In genomic region chr1:12015001-12015491, GRCh38 we compare ENCODE assay signal across 16 cellular contexts. TPM values are rescaled to one million over a fixed set of nuclear protein-coding genes. Genes with fewer than 3 reads are reported as not detected.
DNase-seq lines count a peak whose midpoint lies in the region; ATAC-seq and TF ChIP-seq lines count a peak whose summit lies in the region.
"Had no signal": no experiment of that assay in that cellular context is flagged by ENCODE, and none has a peak within 500 bp of the region (broad histone marks: within the 10 kb centered on the region; RNA-seq: fewer than 3 reads in every experiment).

No MANE protein-coding gene starts in this region.

- peaks cover 38% of the 10 kb centered on the region for H3K4me1 Mint-ChIP-seq in T-helper 1 cell treated with Interleukin-12 subunit alpha and Interleukin-12 subunit beta and Interleukin-4 antibody, amounts not matched to agents 30 μg/mL and 1 μg/mL, for 36 hours (ENCODE audit: low read depth)
- H3K4me1 Mint-ChIP-seq in effector memory CD8-positive, alpha-beta T cell (ENCODE audit: low read depth in 2 of 2), result peaks cover 4 to 9% of the 10 kb centered on the region in 2 donors

- no peaks in the 10 kb centered on the region for H3K9me3 ChIP-seq in parathyroid adenoma (ENCODE audit: control insufficient read depth, low read length)
- H3K9me3 ChIP-seq: tibial nerve had no signal

- H3K4me1 ChIP-seq in parathyroid adenoma, result peaks cover 13% of the 10 kb centered on the region

- H3K27me3 ChIP-seq in parathyroid adenoma (ENCODE audit: control insufficient read depth, insufficient read depth, low read length), result no peaks in the 10 kb centered on the region
- H3K27me3 ChIP-seq: tibial nerve had no signal

- H3K27ac ChIP-seq in parathyroid adenoma, result peak overlapping the region; percentile 78
- H3K27ac ChIP-seq in substantia nigra (ENCODE audit: low read depth, low read length, poor library complexity, severe bottlenecking), result no peak overlapping the region

- no peak for DNase-seq in T-helper 1 cell
- peak; percentile 78 for DNase-seq in M059J (ENCODE audit: low read depth)
- no peak for DNase-seq in effector memory CD8-positive, alpha-beta T cell
- DNase-seq in DMS79 (lab: John Stamatoyannopoulos, UW), result no peak
- DNase-seq in SK-N-DZ (ENCODE audit: low spot score), result no peak
- DNase-seq in substantia nigra (lab: John Stamatoyannopoulos, UW), result no peak
- DNase-seq: 8988T; activated CD4-positive, CD25-positive, alpha-beta regulatory T cell; activated naive CD4-positive, alpha-beta T cell; cerebellar nuclear complex; NCI-H1048; NCI-H345 had no signal

- no peak overlapping the region for H2AFZ ChIP-seq in parathyroid adenoma

- peak overlapping the region; percentile 28 for H3K4me2 ChIP-seq in parathyroid adenoma (ENCODE audit: low read length)

- no peaks in the 10 kb centered on the region for H3K9me3 Mint-ChIP-seq in T-helper 1 cell treated with Interleukin-12 subunit alpha and Interleukin-12 subunit beta and Interleukin-4 antibody, amounts not matched to agents 30 μg/mL and 1 μg/mL, for 36 hours
- H3K9me3 Mint-ChIP-seq in effector memory CD8-positive, alpha-beta T cell, result no peaks in the 10 kb centered on the region

- H3K4me3 ChIP-seq in parathyroid adenoma (ENCODE audit: low read depth, low read length), result peak overlapping the region; percentile 29
- H3K4me3 ChIP-seq: tibial nerve had no signal

- H3K36me3 ChIP-seq in parathyroid adenoma (ENCODE audit: control insufficient read depth, insufficient read depth, low read length), result no peaks in the 10 kb centered on the region

- H3K4me3 Mint-ChIP-seq in T-helper 1 cell treated with Interleukin-12 subunit alpha and Interleukin-12 subunit beta and Interleukin-4 antibody, amounts not matched to agents 30 μg/mL and 1 μg/mL, for 36 hours, result no peak overlapping the region
- H3K4me3 Mint-ChIP-seq in effector memory CD8-positive, alpha-beta T cell, result no peak overlapping the region

- H3K9ac ChIP-seq in parathyroid adenoma, result no peak overlapping the region

- no peak for TF ChIP-seq CTCF in parathyroid adenoma (IDR thresholded peaks at IDR 0.05)

- no peaks in the 10 kb centered on the region for H3K79me2 ChIP-seq in parathyroid adenoma

- no peak for ATAC-seq in effector memory CD8-positive, alpha-beta T cell (replicated peaks)
- ATAC-seq: esophagus mucosa had no signal

- H3K27me3 Mint-ChIP-seq in T-helper 1 cell treated with Interleukin-12 subunit alpha and Interleukin-12 subunit beta and Interleukin-4 antibody, amounts not matched to agents 30 μg/mL and 1 μg/mL, for 36 hours (ENCODE audit: low read depth), result no peaks in the 10 kb centered on the region
- no peaks in the 10 kb centered on the region for H3K27me3 Mint-ChIP-seq in effector memory CD8-positive, alpha-beta T cell

- H3K27ac Mint-ChIP-seq in T-helper 1 cell treated with Interleukin-12 subunit alpha and Interleukin-12 subunit beta and Interleukin-4 antibody, amounts not matched to agents 30 μg/mL and 1 μg/mL, for 36 hours, result peak overlapping the region; percentile 85
- peak overlapping the region; percentile 47 to 75 for H3K27ac Mint-ChIP-seq in effector memory CD8-positive, alpha-beta T cell

- H3K36me3 Mint-ChIP-seq in T-helper 1 cell treated with Interleukin-12 subunit alpha and Interleukin-12 subunit beta and Interleukin-4 antibody, amounts not matched to agents 30 μg/mL and 1 μg/mL, for 36 hours (ENCODE audit: low read depth), result peaks cover 32% of the 10 kb centered on the region
- peaks cover 37% of the 10 kb centered on the region for H3K36me3 Mint-ChIP-seq in effector memory CD8-positive, alpha-beta T cell (ENCODE audit: insufficient read depth)

RNA-seq across cellular contexts. Expression of gene MIIP, which starts 4.3 kb away (rescaled TPM):
- total RNA-seq in M059J (2014; rRNA removed; shearing (Covaris generic)), result 16.3 and 26.0 TPM in 2 replicates
- polyA plus RNA-seq in SK-N-DZ (2014; cell fraction: cytosol; rRNA removed), result 61.1 and 74.3 TPM in 2 replicates
- polyA plus RNA-seq in SK-N-DZ (2014; cell fraction: nucleus; rRNA removed), result 371 and 472 TPM in 2 replicates

RNA-seq across cellular contexts. Expression of gene MFN2, which starts 34.8 kb away (rescaled TPM):
- total RNA-seq in M059J (2014; rRNA removed; shearing (Covaris generic)), result 47.1 and 81.5 TPM in 2 replicates
- 35.1 and 38.9 TPM in 2 replicates for polyA plus RNA-seq in SK-N-DZ (2014; cell fraction: cytosol; rRNA removed)
- 46.6 and 53.5 TPM in 2 replicates for polyA plus RNA-seq in SK-N-DZ (2014; cell fraction: nucleus; rRNA removed)

RNA-seq across cellular contexts. Expression of gene TNFRSF8, which starts 48.1 kb away (rescaled TPM):
- total RNA-seq in M059J (2014; rRNA removed; shearing (Covaris generic)), result 0.47 TPM in 1 of 2 replicates, not detected in the other
- polyA plus RNA-seq in SK-N-DZ (2014; cell fraction: cytosol; rRNA removed), result 0.07 and 0.14 TPM in 2 replicates
- not detected in 2 replicates for polyA plus RNA-seq in SK-N-DZ (2014; cell fraction: nucleus; rRNA removed)
